In the genomic region with DNA sequence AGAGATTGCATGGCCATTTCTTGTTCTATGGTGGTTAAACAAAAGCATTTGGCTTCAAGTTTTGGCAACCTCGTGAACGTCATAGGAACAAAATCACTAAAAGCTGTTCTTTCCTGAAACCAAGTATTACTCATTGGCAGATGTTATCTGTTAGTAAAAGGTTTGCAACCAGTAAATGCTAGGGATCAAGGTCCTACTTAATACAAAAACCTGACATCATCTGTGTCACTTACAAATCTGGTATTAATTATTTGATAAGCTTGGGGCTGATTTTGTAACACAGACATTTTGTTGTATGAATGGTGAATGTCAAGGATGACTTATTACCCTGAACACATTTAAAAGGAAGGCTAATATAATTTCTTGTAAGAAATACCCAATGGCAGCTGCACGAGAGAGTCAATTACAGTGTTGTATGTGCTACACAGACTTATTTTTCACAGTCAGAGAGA, we compare ENCODE assay signal across 17 cellular contexts.
DNase-seq lines count a peak whose midpoint lies in the region; ATAC-seq, FAIRE-seq and TF ChIP-seq lines count a peak whose summit lies in the region.
"Had no signal": no experiment of that assay in that cellular context is flagged by ENCODE, and none has a peak within 500 bp of the region (broad histone marks: within the 10 kb centered on the region; RNA-seq: fewer than 3 reads in every experiment).

No MANE protein-coding gene starts in this region.

- FAIRE-seq in A549 (lab: Jason Lieb, UNC), result peak; percentile 72
- FAIRE-seq: G401.6, kidney had no signal

- DNase-seq in A549 (ENCODE audit: low read depth in 1 of 2, low spot score in 1 of 2) (no peak), GM23248 (peak; percentile 92), mammary epithelial cell (peak; percentile 70), left ventricle myocardium superior (no peak), NCI-H2196 treated with DMSO at 0.1 percent for 48 hours (lab: John Stamatoyannopoulos, UW; ENCODE audit: unreplicated experiment) (no peak), ovary (no peak), glomerular visceral epithelial cell (ENCODE audit: extremely low spot score) (no peak)
- DNase-seq: activated CD4-positive, CD25-positive, alpha-beta regulatory T cell treated with anti-CD3 and anti-CD28 coated beads, Interleukin-2, amount 50 U/mL, for 72 hours; activated T-cell treated with anti-CD3 and anti-CD28 coated beads, Interleukin-2, amount 50 U/mL, for 48 hours; kidney; natural killer cell; NCI-H1930 had no signal

- H3K27ac ChIP-seq in A549, result no peak overlapping the region
- peak overlapping the region; percentile 24; the same call in 1 of the 2 replicates for H3K27ac ChIP-seq in GM23248
- H3K27ac ChIP-seq in mammary epithelial cell (ENCODE audit: insufficient read depth, low read depth, low read length), result no peak overlapping the region
- H3K27ac ChIP-seq in ovary, result no peak overlapping the region
- H3K27ac ChIP-seq: ascending aorta, BLaER1 had no signal

- intact Hi-C loops in mammary epithelial cell (cut with micrococcal nuclease), result no loop called here
- intact Hi-C loops in left ventricle myocardium superior (cut with micrococcal nuclease), result no loop called here
- intact Hi-C loops in ovary (cut with DNase I), result no loop called here

- H4K20me1 ChIP-seq in GM23248 (ENCODE audit: insufficient read depth) (no peaks in the 10 kb centered on the region), mammary epithelial cell (ENCODE audit: insufficient read depth, low read length) (no peaks in the 10 kb centered on the region)
- H4K20me1 ChIP-seq: BLaER1 had no signal

- H3K79me2 ChIP-seq in GM23248 (ENCODE audit: insufficient read depth), result no peaks in the 10 kb centered on the region
- H3K79me2 ChIP-seq in mammary epithelial cell (ENCODE audit: insufficient read depth, low read length), result no peaks in the 10 kb centered on the region

- dilution Hi-C loops in mammary epithelial cell (cut with HindIII; ENCODE audit: low sequenced_read_pairs), result no loop called here

- no peak overlapping the region for H2AFZ ChIP-seq in GM23248
- H2AFZ ChIP-seq in mammary epithelial cell (ENCODE audit: low read depth, low read length), result peak overlapping the region; percentile 14

- TF ChIP-seq EP300 in A549 (IDR thresholded peaks at IDR 0.05), result no peak
- TF ChIP-seq EP300 in ovary (IDR thresholded peaks at IDR 0.05), result no peak

- H3K9ac ChIP-seq in GM23248, result no peak overlapping the region
- no peak overlapping the region for H3K9ac ChIP-seq in mammary epithelial cell (ENCODE audit: insufficient read depth, low read length)
- H3K9ac ChIP-seq: BLaER1 had no signal

- peaks cover 15% of the 10 kb centered on the region for H3F3A ChIP-seq in GM23248 (ENCODE audit: insufficient read depth)

- in situ Hi-C loops in GM23248 (cut with MboI), result no loop called here
- in situ Hi-C loops in mammary epithelial cell (cut with MboI; ENCODE audit: low sequenced_read_pairs in 2 of 2), result no loop called here

- H3K4me1 ChIP-seq in A549 (no peaks in the 10 kb centered on the region; the same call in 2 of the 3 replicates), GM23248 (ENCODE audit: insufficient read depth) (peaks cover 14% of the 10 kb centered on the region), mammary epithelial cell (ENCODE audit: insufficient read depth, low read length) (no peaks in the 10 kb centered on the region), ovary (ENCODE audit: insufficient read depth) (no peaks in the 10 kb centered on the region)
- H3K4me1 ChIP-seq: ascending aorta, BLaER1 had no signal

- ATAC-seq in A549 (no peak), left ventricle myocardium superior (peak; percentile 87), GM19463 (IDR thresholded peaks at IDR 0.05; ENCODE audit: unreplicated experiment) (no peak)
- ATAC-seq: natural killer cell; stimulated activated memory B cell treated with anti-CD40 and anti-IgM and Interleukin-4, amounts not matched to agents 10 μg/mL and 1 μg/mL and 100 μg/mL, for 72 hours had no signal

- TF ChIP-seq CTCF in A549 (IDR thresholded peaks at IDR 0.05) (no peak), mammary epithelial cell (conservative IDR thresholded peaks at IDR 0.05 in 1 of 2, IDR thresholded peaks at IDR 0.05 in 1 of 2; ENCODE audit: extremely low read depth in 1 of 2, insufficient read depth in 1 of 2, low read depth in 1 of 2, low read length in 2 of 2) (no peak), ovary (IDR thresholded peaks at IDR 0.05) (no peak)

- CTCF ChIA-PET in A549 (lab: Yijun Ruan, JAX), result no interaction called here
- CTCF ChIA-PET in mammary epithelial cell (lab: Charles Lee; ENCODE audit: low non-redundant PET), result no interaction called here

- TF ChIP-seq RAD21 in A549 (conservative IDR thresholded peaks at IDR 0.05 in 1 of 2, IDR thresholded peaks at IDR 0.05 in 1 of 2), result no peak

- H3K9me2 ChIP-seq in GM23248 (ENCODE audit: insufficient read depth), result no peaks in the 10 kb centered on the region

- H3K27me3 ChIP-seq in GM23248 (replicated peaks; ENCODE audit: insufficient read depth) (no peaks in the 10 kb centered on the region), mammary epithelial cell (ENCODE audit: insufficient read depth, low read length) (no peaks in the 10 kb centered on the region), ovary (no peaks in the 10 kb centered on the region)
- H3K27me3 ChIP-seq: ascending aorta, BLaER1 had no signal

- TF ChIP-seq POLR2A in A549 (IDR thresholded peaks at IDR 0.05; ENCODE audit: low read length) (no peak), ovary (IDR thresholded peaks at IDR 0.05) (no peak)

- H3K4me3 ChIP-seq in A549, result no peak overlapping the region
- 0 out of 2 replicates have a peak overlapping the region, but pooled peaks have one; percentile 2 for H3K4me3 ChIP-seq in GM23248
- H3K4me3 ChIP-seq in mammary epithelial cell (replicated peaks in 1 of 3; ENCODE audit: insufficient read depth in 1 of 3, low read depth in 2 of 3, low read length in 3 of 3), result no peak overlapping the region
- H3K4me3 ChIP-seq in ovary, result no peak overlapping the region
- H3K4me3 ChIP-seq: ascending aorta, BLaER1 had no signal

- POLR2A ChIA-PET in A549 (lab: Yijun Ruan, JAX), result no interaction called here

- H3K36me3 ChIP-seq in GM23248 (ENCODE audit: low read depth) (no peaks in the 10 kb centered on the region), mammary epithelial cell (ENCODE audit: insufficient read depth, low read length) (no peaks in the 10 kb centered on the region), ovary (no peaks in the 10 kb centered on the region)
- H3K36me3 ChIP-seq: ascending aorta, BLaER1 had no signal

- H3K9me3 ChIP-seq in A549 (no peaks in the 10 kb centered on the region), GM23248 (ENCODE audit: low read depth) (no peaks in the 10 kb centered on the region), mammary epithelial cell (replicated peaks; ENCODE audit: insufficient read depth, low read length) (no peaks in the 10 kb centered on the region), ovary (no peaks in the 10 kb centered on the region)
- H3K9me3 ChIP-seq: ascending aorta, BLaER1 had no signal

- WGBS in A549 (ENCODE audit: missing lambda C conversion rate), result 68% methylated on average over 3 of the region's 3 CpGs
- 1 to 4% methylated on average over 3 of the region's 3 CpGs for WGBS in GM23248 (ENCODE audit: low coverage in 1 of 2, low lambda C conversion rate in 2 of 2, missing lambda C conversion rate in 2 of 2), 2 experiments
- WGBS in mammary epithelial cell (ENCODE audit: low coverage, missing lambda C conversion rate), result 45% methylated on average over 3 of the region's 3 CpGs
- 33 to 58% (median 51%) methylated on average over 3 of the region's 3 CpGs for WGBS in ovary, 3 donors

- H3K4me2 ChIP-seq in A549 (no peak overlapping the region), GM23248 (ENCODE audit: unreplicated experiment) (peak overlapping the region; percentile 22), mammary epithelial cell (ENCODE audit: insufficient read depth, low read depth, low read length) (no peak overlapping the region)
- H3K4me2 ChIP-seq: BLaER1 had no signal

- BruUV-seq in mammary epithelial cell (replicated peaks; lab: Mats Ljungman, UMichigan), result no TSS peak

TF ChIP-seq in A549, 52 proteins besides CTCF, POLR2A, EP300 and RAD21:
- TF ChIP-seq, protein P1, sequence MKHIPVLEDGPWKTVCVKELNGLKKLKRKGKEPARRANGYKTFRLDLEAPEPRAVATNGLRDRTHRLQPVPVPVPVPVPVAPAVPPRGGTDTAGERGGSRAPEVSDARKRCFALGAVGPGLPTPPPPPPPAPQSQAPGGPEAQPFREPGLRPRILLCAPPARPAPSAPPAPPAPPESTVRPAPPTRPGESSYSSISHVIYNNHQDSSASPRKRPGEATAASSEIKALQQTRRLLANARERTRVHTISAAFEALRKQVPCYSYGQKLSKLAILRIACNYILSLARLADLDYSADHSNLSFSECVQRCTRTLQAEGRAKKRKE (CRISPR knock-in tag; IDR thresholded peaks at IDR 0.05; ENCODE audit: low read depth), result no peak
- TF ChIP-seq NFE2L2 (conservative IDR thresholded peaks at IDR 0.05; ENCODE audit: low read length) (no peak), RNF2 (IDR thresholded peaks at IDR 0.05; ENCODE audit: borderline replicate concordance, low read depth) (no peak), CHD4 (IDR thresholded peaks at IDR 0.05; ENCODE audit: borderline replicate concordance) (no peak), PHF8 (IDR thresholded peaks at IDR 0.05; ENCODE audit: borderline replicate concordance, low read depth) (no peak), KDM5A (IDR thresholded peaks at IDR 0.05) (no peak), RARB (CRISPR knock-in tag; IDR thresholded peaks at IDR 0.05) (no peak), HEYL (CRISPR knock-in tag; IDR thresholded peaks at IDR 0.05) (no peak)
- TF ChIP-seq, protein P2, sequence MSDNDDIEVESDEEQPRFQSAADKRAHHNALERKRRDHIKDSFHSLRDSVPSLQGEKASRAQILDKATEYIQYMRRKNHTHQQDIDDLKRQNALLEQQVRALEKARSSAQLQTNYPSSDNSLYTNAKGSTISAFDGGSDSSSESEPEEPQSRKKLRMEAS (IDR thresholded peaks at IDR 0.05), result no peak
- TF ChIP-seq, protein P3, sequence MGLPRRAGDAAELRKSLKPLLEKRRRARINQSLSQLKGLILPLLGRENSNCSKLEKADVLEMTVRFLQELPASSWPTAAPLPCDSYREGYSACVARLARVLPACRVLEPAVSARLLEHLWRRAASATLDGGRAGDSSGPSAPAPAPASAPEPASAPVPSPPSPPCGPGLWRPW (IDR thresholded peaks at IDR 0.05), result no peak

Comparison
In these comparisons a context has a peak if more than half of its experiments do, and no peak if none do; other contexts are left out.
1. DNase-seq: peak in GM23248 (single experiment) and mammary epithelial cell (single experiment); none in A549 (0 of 2), left ventricle myocardium superior (single experiment), NCI-H2196 treated with DMSO at 0.1 percent for 48 hours (single experiment), ovary (0 of 5) and glomerular visceral epithelial cell (single experiment).